In the genomic region with DNA sequence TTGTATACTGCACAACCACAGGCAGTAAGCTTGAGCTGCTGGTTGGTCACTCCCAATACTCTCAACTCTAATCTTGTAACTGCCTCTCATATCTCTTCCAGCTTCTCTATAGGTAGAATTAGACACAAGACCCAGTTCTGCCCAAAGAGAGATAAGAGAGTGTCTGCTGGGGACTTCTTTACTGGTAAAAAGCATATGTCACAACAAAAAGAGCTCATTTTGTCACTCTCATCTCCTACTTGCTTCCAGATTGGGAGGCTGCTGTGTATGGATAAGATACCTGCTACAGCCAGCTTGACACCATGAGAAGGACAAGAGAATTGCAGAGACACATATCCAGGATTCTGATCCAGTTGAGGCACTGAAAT, we compare ENCODE assay signal across 22 cellular contexts.
"Had no signal": no experiment of that assay in that cellular context is flagged by ENCODE, and none has a peak within 500 bp of the region (broad histone marks: within the 10 kb centered on the region; RNA-seq: fewer than 3 reads in every experiment).

No MANE protein-coding gene starts in this region.

- H3K4me1 ChIP-seq: esophagus squamous epithelium, foreskin keratinocyte, left ventricle myocardium inferior, lower lobe of right lung, pancreas, tibial artery, upper lobe of left lung, vagina had no signal

- H3K27me3 ChIP-seq: foreskin keratinocyte, pancreas, tibial artery, upper lobe of left lung, vagina had no signal

- H3K27ac Mint-ChIP-seq: memory B cell; mesothelial cell of epicardium; natural killer cell treated with Interleukin-12 subunit alpha and Interleukin-12 subunit beta and Interleukin-15 and Interleukin-18, amount 100 ng/mL, for 72 hours; progenitor cell of endocrine pancreas; stimulated activated effector memory CD8-positive, alpha-beta T cell treated with anti-CD3 and anti-CD28 coated beads, Interleukin-12 subunit alpha, Interleukin-12 subunit beta, amount 100 ng/mL, for 72 hours had no signal

- ATAC-seq: foreskin keratinocyte; lower lobe of right lung; natural killer cell treated with Interleukin-12 subunit alpha and Interleukin-12 subunit beta and Interleukin-15 and Interleukin-18, amount 100 ng/mL, for 72 hours; pancreas; right cardiac atrium; stimulated activated effector memory CD8-positive, alpha-beta T cell treated with anti-CD3 and anti-CD28 coated beads, Interleukin-12 subunit alpha, Interleukin-12 subunit beta, amount 100 ng/mL, for 72 hours; stimulated activated naive CD8-positive, alpha-beta T cell treated with anti-CD3 and anti-CD28 coated beads, Interleukin-15, Interleukin-2, amounts not matched to agents 100 U/mL and 50 U/mL, for 24 hours had no signal

- H3K36me3 Mint-ChIP-seq: memory B cell; mesothelial cell of epicardium; natural killer cell treated with Interleukin-12 subunit alpha and Interleukin-12 subunit beta and Interleukin-15 and Interleukin-18, amount 100 ng/mL, for 72 hours; stimulated activated effector memory CD8-positive, alpha-beta T cell treated with anti-CD3 and anti-CD28 coated beads, Interleukin-12 subunit alpha, Interleukin-12 subunit beta, amount 100 ng/mL, for 72 hours had no signal

- H3K4me3 ChIP-seq: esophagus squamous epithelium, left ventricle myocardium inferior, lower lobe of right lung, pancreas, tibial artery, upper lobe of left lung, vagina had no signal

- H3K4me3 Mint-ChIP-seq: memory B cell; mesothelial cell of epicardium; natural killer cell treated with Interleukin-12 subunit alpha and Interleukin-12 subunit beta and Interleukin-15 and Interleukin-18, amount 100 ng/mL, for 72 hours; stimulated activated effector memory CD8-positive, alpha-beta T cell treated with anti-CD3 and anti-CD28 coated beads, Interleukin-12 subunit alpha, Interleukin-12 subunit beta, amount 100 ng/mL, for 72 hours had no signal

- H3K36me3 ChIP-seq: esophagus squamous epithelium, left ventricle myocardium inferior, lower lobe of right lung, pancreas, tibial artery, upper lobe of left lung, vagina had no signal

- H3K9me3 ChIP-seq: esophagus squamous epithelium, pancreas, tibial artery, upper lobe of left lung, vagina had no signal

- H3K27me3 Mint-ChIP-seq: natural killer cell treated with Interleukin-12 subunit alpha and Interleukin-12 subunit beta and Interleukin-15 and Interleukin-18, amount 100 ng/mL, for 72 hours had no signal

- H3K4me1 Mint-ChIP-seq: memory B cell; stimulated activated effector memory CD8-positive, alpha-beta T cell treated with anti-CD3 and anti-CD28 coated beads, Interleukin-12 subunit alpha, Interleukin-12 subunit beta, amount 100 ng/mL, for 72 hours had no signal

- H3K27ac ChIP-seq: epithelial cell of prostate, esophagus squamous epithelium, foreskin keratinocyte, left ventricle myocardium inferior, lower lobe of right lung, pancreas, tibial artery, upper lobe of left lung, vagina had no signal

- DNase-seq: effector memory CD4-positive, alpha-beta T cell; esophagus squamous epithelium; foreskin keratinocyte; kidney; left cardiac atrium; left ventricle myocardium inferior; lower lobe of right lung; occipital lobe; pancreas; right cardiac atrium; small intestine; stimulated activated CD4-positive, alpha-beta T cell treated with anti-CD3 and anti-CD28 coated beads, Interleukin-2, amount 100 ng/mL, for 48 hours; stimulated activated naive CD8-positive, alpha-beta T cell treated with anti-CD3 and anti-CD28 coated beads, Interleukin-15, Interleukin-2, amounts not matched to agents 100 U/mL and 50 U/mL, for 24 hours; tibial artery; upper lobe of left lung had no signal

- FAIRE-seq: kidney, pancreas, small intestine had no signal
